ENCODE assay signal across 18 cellular contexts in the genomic region with DNA sequence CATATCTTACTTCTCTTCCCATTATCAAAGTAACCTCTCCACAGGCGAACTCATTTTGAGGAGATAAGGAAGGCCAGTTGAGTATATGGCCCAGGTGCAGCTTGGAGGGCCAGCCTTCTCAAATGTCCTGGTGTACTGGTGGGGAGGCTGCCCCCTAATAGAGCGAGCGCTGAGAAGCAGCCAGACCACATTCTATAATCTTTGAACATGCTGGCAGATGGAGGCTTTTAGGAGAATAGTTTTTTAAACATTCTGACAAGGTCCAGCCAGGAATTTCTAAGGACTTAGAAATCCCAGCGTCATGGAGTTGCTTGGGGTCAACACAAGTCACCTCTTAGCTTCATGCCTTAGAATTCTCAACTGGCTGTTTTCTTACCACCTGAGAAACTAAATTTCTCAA. TPM values are rescaled to one million over a fixed set of nuclear protein-coding genes. Genes with fewer than 3 reads are reported as not detected.
DNase-seq lines count a peak whose midpoint lies in the region; TF ChIP-seq lines count a peak whose summit lies in the region.
"Had no signal": no experiment of that assay in that cellular context is flagged by ENCODE, and none has a peak within 500 bp of the region (broad histone marks: within the 10 kb centered on the region; RNA-seq: fewer than 3 reads in every experiment).

No MANE protein-coding gene starts in this region.

- H3K27ac ChIP-seq in spleen, result peak overlapping the region in 6 of 8 donors; percentile 63 to 79 (median 71)
- no peak overlapping the region for H3K27ac ChIP-seq in ovary
- H3K27ac ChIP-seq in esophagus squamous epithelium, result no peak overlapping the region

- TF ChIP-seq CTCF in spleen (IDR thresholded peaks at IDR 0.05 in 8 of 11, conservative IDR thresholded peaks at IDR 0.05 in 3 of 11) (no peak), ovary (IDR thresholded peaks at IDR 0.05) (no peak), esophagus squamous epithelium (IDR thresholded peaks at IDR 0.05) (no peak)

- H3K27ac Mint-ChIP-seq in activated naive CD4-positive, alpha-beta T cell treated with anti-CD3 and anti-CD28 coated beads for 36 hours, result peak overlapping the region; percentile 31
- H3K27ac Mint-ChIP-seq in IgD-negative memory B cell, result peak overlapping the region; percentile 87 to 94 (median 91)
- peak overlapping the region; percentile 90 for H3K27ac Mint-ChIP-seq in dendritic cell treated with granulocyte-macrophage colony-stimulating factor and Interleukin-4, amounts not matched to agents 40 ng/mL and 50 ng/mL, for 4 days

- TF ChIP-seq POLR2A in spleen (IDR thresholded peaks at IDR 0.05) (no peak), ovary (IDR thresholded peaks at IDR 0.05) (no peak), esophagus squamous epithelium (IDR thresholded peaks at IDR 0.05) (no peak)

- no peaks in the 10 kb centered on the region for H3K9me3 Mint-ChIP-seq in activated naive CD4-positive, alpha-beta T cell treated with anti-CD3 and anti-CD28 coated beads for 36 hours
- H3K9me3 Mint-ChIP-seq in IgD-negative memory B cell, result no peaks in the 10 kb centered on the region
- H3K9me3 Mint-ChIP-seq in dendritic cell treated with granulocyte-macrophage colony-stimulating factor and Interleukin-4, amounts not matched to agents 40 ng/mL and 50 ng/mL, for 4 days, result no peaks in the 10 kb centered on the region
- H3K9me3 Mint-ChIP-seq: CD4-positive, CD25-positive, alpha-beta regulatory T cell had no signal

- CTCF ChIA-PET in activated naive CD4-positive, alpha-beta T cell treated with anti-CD3 and anti-CD28 coated beads for 36 hours (lab: Charles Lee), result interaction anchor here (1.5 kb wide), 1 partner anchor 17 kb away, joined by 5 read pairs; no protein-coding TSS in a partner anchor

- peaks cover 28% of the 10 kb centered on the region for H3K36me3 Mint-ChIP-seq in activated naive CD4-positive, alpha-beta T cell treated with anti-CD3 and anti-CD28 coated beads for 36 hours (ENCODE audit: low read depth)
- H3K36me3 Mint-ChIP-seq in IgD-negative memory B cell, result peaks cover 3% of the 10 kb centered on the region
- peaks cover 73% of the 10 kb centered on the region for H3K36me3 Mint-ChIP-seq in dendritic cell treated with granulocyte-macrophage colony-stimulating factor and Interleukin-4, amounts not matched to agents 40 ng/mL and 50 ng/mL, for 4 days (ENCODE audit: low read depth)

- intact Hi-C loops in activated naive CD4-positive, alpha-beta T cell treated with anti-CD3 and anti-CD28 coated beads for 36 hours (cut with micrococcal nuclease), result no loop called here
- intact Hi-C loops in dendritic cell treated with granulocyte-macrophage colony-stimulating factor and Interleukin-4, amounts not matched to agents 40 ng/mL and 50 ng/mL, for 4 days (cut with micrococcal nuclease), result loop anchor here (10.0 kb wide), 1 partner anchor 105 kb away; the partner anchor contains the start of gene KPNA1
- intact Hi-C loops in spleen (cut with DNase I; ENCODE audit: low total_unique reads), result no loop called here
- intact Hi-C loops in ovary (cut with DNase I), result no loop called here
- intact Hi-C loops in esophagus squamous epithelium (cut with DNase I), result no loop called here

- no peak overlapping the region for H3K4me3 Mint-ChIP-seq in activated naive CD4-positive, alpha-beta T cell treated with anti-CD3 and anti-CD28 coated beads for 36 hours
- peak overlapping the region in 2 of 4 donors; percentile 8 to 48 for H3K4me3 Mint-ChIP-seq in IgD-negative memory B cell
- H3K4me3 Mint-ChIP-seq in dendritic cell treated with granulocyte-macrophage colony-stimulating factor and Interleukin-4, amounts not matched to agents 40 ng/mL and 50 ng/mL, for 4 days, result no peak overlapping the region

- H3K4me1 ChIP-seq in spleen (peaks cover 11 to 68% (median 39%) of the 10 kb centered on the region in 6 donors), ovary (ENCODE audit: insufficient read depth) (no peaks in the 10 kb centered on the region), esophagus squamous epithelium (peaks cover 4 to 24% (median 6%) of the 10 kb centered on the region in 3 donors)

- H3K4me3 ChIP-seq in spleen (peak overlapping the region in 2 of 8 donors; percentile 18 to 51), ovary (no peak overlapping the region), esophagus squamous epithelium (no peak overlapping the region)
- H3K4me3 ChIP-seq: GM12878, Peyer's patch had no signal

- WGBS in spleen, 5 donors, result 90 to 97% (median 93%) methylated on average over 4 of the region's 4 CpGs
- WGBS in ovary, 3 donors, result 65 to 81% (median 73%) methylated on average over 4 of the region's 4 CpGs
- 75 to 84% methylated on average over 4 of the region's 4 CpGs for WGBS in esophagus squamous epithelium, 2 donors

- peaks cover 60% of the 10 kb centered on the region for H3K4me1 Mint-ChIP-seq in activated naive CD4-positive, alpha-beta T cell treated with anti-CD3 and anti-CD28 coated beads for 36 hours (ENCODE audit: low read depth)
- peaks cover 25 to 52% (median 31%) of the 10 kb centered on the region in 3 donors for H3K4me1 Mint-ChIP-seq in IgD-negative memory B cell
- H3K4me1 Mint-ChIP-seq in dendritic cell treated with granulocyte-macrophage colony-stimulating factor and Interleukin-4, amounts not matched to agents 40 ng/mL and 50 ng/mL, for 4 days (ENCODE audit: low read depth), result peaks cover 51% of the 10 kb centered on the region

- DNase-seq in activated naive CD4-positive, alpha-beta T cell treated with anti-CD3 and anti-CD28 coated beads for 36 hours, result no peak
- DNase-seq in activated naive CD4-positive, alpha-beta T cell treated with anti-CD3 and anti-CD28 coated beads, Interleukin-2, amount 50 U/mL, for 16 hours, result no peak
- DNase-seq in spleen (no peak), ovary (no peak), middle frontal gyrus (ENCODE audit: extremely low spot score, low spot score) (no peak), esophagus squamous epithelium (lab: John Stamatoyannopoulos, UW) (no peak)
- DNase-seq: Calu3; CD4-positive, CD25-positive, alpha-beta regulatory T cell; DMS79; HCEC 1CT; IMR-90; NCI-H1436 treated with DMSO at 0.1 percent for 48 hours; NCI-H2081; NCI-H510A treated with DMSO at 0.1 percent for 48 hours; Peyer's patch had no signal

- H3K27me3 Mint-ChIP-seq in activated naive CD4-positive, alpha-beta T cell treated with anti-CD3 and anti-CD28 coated beads for 36 hours (ENCODE audit: low read depth), result no peaks in the 10 kb centered on the region
- no peaks in the 10 kb centered on the region for H3K27me3 Mint-ChIP-seq in IgD-negative memory B cell
- H3K27me3 Mint-ChIP-seq in dendritic cell treated with granulocyte-macrophage colony-stimulating factor and Interleukin-4, amounts not matched to agents 40 ng/mL and 50 ng/mL, for 4 days, result no peaks in the 10 kb centered on the region
- H3K27me3 Mint-ChIP-seq: CD4-positive, CD25-positive, alpha-beta regulatory T cell had no signal

- H3K36me3 ChIP-seq in spleen, result peaks cover 0 to 77% (median 22%) of the 10 kb centered on the region in 6 donors
- H3K36me3 ChIP-seq in ovary, result no peaks in the 10 kb centered on the region
- peaks cover 0 to 89% (median 19%) of the 10 kb centered on the region in 3 donors for H3K36me3 ChIP-seq in esophagus squamous epithelium

- TF ChIP-seq EP300 in ovary (IDR thresholded peaks at IDR 0.05), result no peak

- no peaks in the 10 kb centered on the region for H3K9me3 ChIP-seq in spleen
- H3K9me3 ChIP-seq in ovary, result no peaks in the 10 kb centered on the region
- no peaks in the 10 kb centered on the region for H3K9me3 ChIP-seq in esophagus squamous epithelium
- H3K9me3 ChIP-seq: Peyer's patch had no signal

- H3K27me3 ChIP-seq in spleen (replicated peaks in 1 of 7), result no peaks in the 10 kb centered on the region
- no peaks in the 10 kb centered on the region for H3K27me3 ChIP-seq in ovary
- no peaks in the 10 kb centered on the region for H3K27me3 ChIP-seq in esophagus squamous epithelium
- H3K27me3 ChIP-seq: Peyer's patch had no signal

RNA-seq across cellular contexts. Expression of gene WDR5B, which starts 5.8 kb away (rescaled TPM):
- total RNA-seq in activated naive CD4-positive, alpha-beta T cell treated with anti-CD3 and anti-CD28 coated beads for 36 hours, result 1 to 10 TPM; 2.3 to 2.9 TPM
- polyA plus RNA-seq in IgD-negative memory B cell, result 0.68 TPM
- 10 to 100 TPM in 1 of 7 donors, 1 to 10 TPM in 6; 4.7 to 12.3 (median 7.7) TPM for total RNA-seq in spleen
- 1 to 10 TPM; 5.8 to 7.3 (median 6.4) TPM for polyA plus RNA-seq in spleen
- total RNA-seq in ovary, result 1 to 10 TPM; 3.1 to 6.3 (median 5.7) TPM
- 1 to 10 TPM; 2.3 to 6.0 TPM for polyA plus RNA-seq in ovary
- 1 to 10 TPM in 3 of 4 donors, under 1 TPM in 1; 0.57 to 4.6 (median 2.1) TPM for total RNA-seq in esophagus squamous epithelium

RNA-seq across cellular contexts. Expression of gene FAM162A, which starts 26.1 kb away (rescaled TPM):
- 100 to 1,000 TPM; 111 to 112 TPM for total RNA-seq in activated naive CD4-positive, alpha-beta T cell treated with anti-CD3 and anti-CD28 coated beads for 36 hours
- polyA plus RNA-seq in IgD-negative memory B cell (76.7 TPM), spleen (10 to 100 TPM; 38.7 to 57.1 (median 50.4) TPM), ovary (100 to 1,000 TPM in 1 of 2 donors, 10 to 100 TPM in 1; 91.3 to 117 TPM)
- total RNA-seq in spleen (10 to 100 TPM in 6 of 7 donors, 1 to 10 TPM in 1; 9.3 to 36.9 (median 19.8) TPM), ovary (10 to 100 TPM; 29.8 to 71.1 (median 58.7) TPM), esophagus squamous epithelium (10 to 100 TPM; 48.0 to 74.5 (median 61.1) TPM)

RNA-seq across cellular contexts. Expression of gene MIX23, which starts 27.1 kb away (rescaled TPM):
- 10 to 100 TPM; 90.5 to 96.1 TPM for total RNA-seq in activated naive CD4-positive, alpha-beta T cell treated with anti-CD3 and anti-CD28 coated beads for 36 hours
- polyA plus RNA-seq in IgD-negative memory B cell (9.1 TPM), spleen (10 to 100 TPM; 28.0 to 32.9 (median 28.2) TPM), ovary (10 to 100 TPM; 13.5 to 30.7 TPM)
- total RNA-seq in spleen (10 to 100 TPM; 18.4 to 24.9 (median 19.6) TPM), ovary (10 to 100 TPM in 6 of 7 donors, 1 to 10 TPM in 1; 8.0 to 26.7 (median 16.7) TPM), esophagus squamous epithelium (10 to 100 TPM; 11.8 to 30.6 (median 24.2) TPM)

Comparison
In these comparisons a context has a peak if more than half of its experiments do, and no peak if none do; other contexts are left out.
1. H3K27ac Mint-ChIP-seq: peak in every context shown above with its lines; median percentile 91 in IgD-negative memory B cell; 90 in dendritic cell treated with granulocyte-macrophage colony-stimulating factor and Interleukin-4, amounts not matched to agents 40 ng/mL and 50 ng/mL, for 4 days; 31 in activated naive CD4-positive, alpha-beta T cell treated with anti-CD3 and anti-CD28 coated beads for 36 hours.
2. H3K27ac ChIP-seq: peak in spleen (6 of 8); none in ovary (0 of 2) and esophagus squamous epithelium (0 of 4).